Comparison of ENCODE assay signal across 1 cellular context in the genomic region with DNA sequence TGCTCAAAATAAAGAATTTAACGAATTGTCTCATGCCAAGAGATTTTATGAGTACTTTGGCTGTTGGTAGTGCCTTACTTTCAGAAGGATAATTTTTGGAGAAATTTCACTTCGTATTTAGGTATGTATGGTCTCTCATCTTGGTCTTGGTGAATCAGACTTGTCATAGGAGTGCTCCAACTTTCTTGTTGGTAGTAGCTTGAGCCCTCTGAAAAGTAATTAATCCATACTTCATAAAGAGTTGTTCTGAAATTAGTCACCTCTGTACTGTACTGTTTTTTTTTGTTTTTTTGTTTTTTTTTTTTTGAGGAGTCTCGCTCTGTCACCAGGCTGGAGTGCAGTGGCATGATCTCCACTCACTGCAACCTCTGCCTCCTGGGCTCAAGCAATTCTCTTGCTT.
TF ChIP-seq lines count a peak whose summit lies in the region.

No MANE protein-coding gene starts in this region.

TF ChIP-seq in HCT116, 20 proteins besides CTCF, POLR2A, EP300 and RAD21:
- TF ChIP-seq, protein P1, sequence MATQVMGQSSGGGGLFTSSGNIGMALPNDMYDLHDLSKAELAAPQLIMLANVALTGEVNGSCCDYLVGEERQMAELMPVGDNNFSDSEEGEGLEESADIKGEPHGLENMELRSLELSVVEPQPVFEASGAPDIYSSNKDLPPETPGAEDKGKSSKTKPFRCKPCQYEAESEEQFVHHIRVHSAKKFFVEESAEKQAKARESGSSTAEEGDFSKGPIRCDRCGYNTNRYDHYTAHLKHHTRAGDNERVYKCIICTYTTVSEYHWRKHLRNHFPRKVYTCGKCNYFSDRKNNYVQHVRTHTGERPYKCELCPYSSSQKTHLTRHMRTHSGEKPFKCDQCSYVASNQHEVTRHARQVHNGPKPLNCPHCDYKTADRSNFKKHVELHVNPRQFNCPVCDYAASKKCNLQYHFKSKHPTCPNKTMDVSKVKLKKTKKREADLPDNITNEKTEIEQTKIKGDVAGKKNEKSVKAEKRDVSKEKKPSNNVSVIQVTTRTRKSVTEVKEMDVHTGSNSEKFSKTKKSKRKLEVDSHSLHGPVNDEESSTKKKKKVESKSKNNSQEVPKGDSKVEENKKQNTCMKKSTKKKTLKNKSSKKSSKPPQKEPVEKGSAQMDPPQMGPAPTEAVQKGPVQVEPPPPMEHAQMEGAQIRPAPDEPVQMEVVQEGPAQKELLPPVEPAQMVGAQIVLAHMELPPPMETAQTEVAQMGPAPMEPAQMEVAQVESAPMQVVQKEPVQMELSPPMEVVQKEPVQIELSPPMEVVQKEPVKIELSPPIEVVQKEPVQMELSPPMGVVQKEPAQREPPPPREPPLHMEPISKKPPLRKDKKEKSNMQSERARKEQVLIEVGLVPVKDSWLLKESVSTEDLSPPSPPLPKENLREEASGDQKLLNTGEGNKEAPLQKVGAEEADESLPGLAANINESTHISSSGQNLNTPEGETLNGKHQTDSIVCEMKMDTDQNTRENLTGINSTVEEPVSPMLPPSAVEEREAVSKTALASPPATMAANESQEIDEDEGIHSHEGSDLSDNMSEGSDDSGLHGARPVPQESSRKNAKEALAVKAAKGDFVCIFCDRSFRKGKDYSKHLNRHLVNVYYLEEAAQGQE (IDR thresholded peaks at IDR 0.05; ENCODE audit: low read depth) = no peak
- TF ChIP-seq, protein P2, sequence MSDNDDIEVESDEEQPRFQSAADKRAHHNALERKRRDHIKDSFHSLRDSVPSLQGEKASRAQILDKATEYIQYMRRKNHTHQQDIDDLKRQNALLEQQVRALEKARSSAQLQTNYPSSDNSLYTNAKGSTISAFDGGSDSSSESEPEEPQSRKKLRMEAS (IDR thresholded peaks at IDR 0.05) = no peak
- TF ChIP-seq FOSL1 (IDR thresholded peaks at IDR 0.05; ENCODE audit: low read depth) = no peak
